ENCODE assay signal across 26 cellular contexts in the genomic region with DNA sequence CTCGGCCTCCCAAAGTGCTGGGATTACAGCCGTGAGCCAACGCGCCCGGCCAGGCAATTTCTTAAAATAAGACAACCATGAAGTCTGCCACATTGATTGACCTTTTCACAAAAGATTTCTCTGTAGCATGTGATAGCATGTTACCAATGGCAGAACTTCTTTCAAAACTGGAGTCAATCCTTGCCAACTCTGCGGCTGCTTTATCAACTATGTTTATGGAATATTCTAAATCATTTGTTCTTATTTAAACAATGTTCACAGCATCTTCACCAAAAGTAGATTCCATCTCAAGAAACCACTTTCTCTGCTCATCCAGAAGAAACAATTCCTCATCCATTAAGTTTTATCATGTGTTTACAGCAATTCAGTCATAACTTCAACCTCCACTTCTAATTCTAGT. TPM values are rescaled to one million over a fixed set of nuclear protein-coding genes. Genes with fewer than 3 reads are reported as not detected.
DNase-seq lines count a peak whose midpoint lies in the region; ATAC-seq, FAIRE-seq and TF ChIP-seq lines count a peak whose summit lies in the region.
"Had no signal": no experiment of that assay in that cellular context is flagged by ENCODE, and none has a peak within 500 bp of the region (broad histone marks: within the 10 kb centered on the region; RNA-seq: fewer than 3 reads in every experiment).

No MANE protein-coding gene starts in this region.

- no peak overlapping the region for H3K4me3 ChIP-seq in astrocyte (ENCODE audit: insufficient read depth, low read depth, low read length)
- H3K4me3 ChIP-seq in smooth muscle cell: no peak overlapping the region
- no peak overlapping the region for H3K4me3 ChIP-seq in sigmoid colon
- H3K4me3 ChIP-seq: BLaER1 treated with 17β-estradiol and CSF1 and Interleukin-3, amounts not matched to agents 10 nM and 100 nM; GM23338; Peyer's patch had no signal

- H3K27me3 Mint-ChIP-seq in activated T-cell treated with anti-CD3 and anti-CD28 coated beads, Interleukin-2, amount 50 U/mL, for 72 hours (ENCODE audit: low read depth): no peaks in the 10 kb centered on the region
- no peaks in the 10 kb centered on the region for H3K27me3 Mint-ChIP-seq in HFFc6 (ENCODE audit: insufficient read depth)
- no peaks in the 10 kb centered on the region for H3K27me3 Mint-ChIP-seq in astrocyte (ENCODE audit: low read depth, unreplicated experiment)
- H3K27me3 Mint-ChIP-seq: CD4-positive, alpha-beta T cell; IgD-negative memory B cell had no signal

- no peak for FAIRE-seq in astrocyte (lab: Jason Lieb, UNC)
- FAIRE-seq: A204.1, D721Med, G401.6 had no signal

- H3K27ac Mint-ChIP-seq in activated T-cell treated with anti-CD3 and anti-CD28 coated beads, Interleukin-2, amount 50 U/mL, for 72 hours: peak overlapping the region; percentile 9
- H3K27ac Mint-ChIP-seq in HFFc6: peak overlapping the region; percentile 44
- no peak overlapping the region for H3K27ac Mint-ChIP-seq in astrocyte (ENCODE audit: unreplicated experiment)
- H3K27ac Mint-ChIP-seq: CD4-positive, alpha-beta T cell; GM23338; H9 had no signal

- peaks cover 9 to 23% of the 10 kb centered on the region in 2 donors for H3K36me3 Mint-ChIP-seq in activated T-cell treated with anti-CD3 and anti-CD28 coated beads, Interleukin-2, amount 50 U/mL, for 72 hours (ENCODE audit: insufficient read depth in 2 of 2)
- H3K36me3 Mint-ChIP-seq in HFFc6 (ENCODE audit: low read depth) (peaks cover 32% of the 10 kb centered on the region), astrocyte (ENCODE audit: low read depth, unreplicated experiment) (peaks cover 17% of the 10 kb centered on the region)

- H3K79me2 ChIP-seq in astrocyte (ENCODE audit: insufficient read depth, low read length) (peaks cover 77% of the 10 kb centered on the region), smooth muscle cell (ENCODE audit: low read depth) (peaks cover 34% of the 10 kb centered on the region)

- DNase-seq in activated T-cell treated with anti-CD3 and anti-CD28 coated beads, Interleukin-2, amount 50 U/mL, for 72 hours: no peak
- no peak for DNase-seq in activated T-cell treated with anti-CD3 and anti-CD28 coated beads, Interleukin-2, amount 50 U/mL, for 1 hour
- DNase-seq in HFFc6 (no peak), astrocyte (ENCODE audit: low read depth) (no peak), smooth muscle cell (lab: John Stamatoyannopoulos, UW; ENCODE audit: unreplicated experiment) (no peak), HuH-7 (ENCODE audit: low spot score) (no peak), sigmoid colon (no peak)
- DNase-seq: AML-193; CD4-positive, alpha-beta T cell; DMS53; H9; NCI-H1048; NCI-H1417; NCI-H1694; NCI-H2029 treated with DMSO at 0.1 percent for 48 hours; NCI-H446 treated with DMSO at 0.1 percent for 48 hours; NCI-H526 treated with DMSO at 0.1 percent for 48 hours; Peyer's patch; SHP77 treated with DMSO at 0.1 percent for 48 hours had no signal

- H3K9me3 Mint-ChIP-seq in activated T-cell treated with anti-CD3 and anti-CD28 coated beads, Interleukin-2, amount 50 U/mL, for 72 hours: no peaks in the 10 kb centered on the region
- H3K9me3 Mint-ChIP-seq in HFFc6 (no peaks in the 10 kb centered on the region), astrocyte (ENCODE audit: unreplicated experiment) (no peaks in the 10 kb centered on the region)
- H3K9me3 Mint-ChIP-seq: CD4-positive, alpha-beta T cell; GM23338; H9; IgD-negative memory B cell had no signal

- H3K9me3 ChIP-seq in astrocyte (ENCODE audit: insufficient read depth, low read depth, low read length) (no peaks in the 10 kb centered on the region), smooth muscle cell (replicated peaks; ENCODE audit: low read depth) (no peaks in the 10 kb centered on the region), sigmoid colon (no peaks in the 10 kb centered on the region)
- H3K9me3 ChIP-seq: BLaER1 treated with 17β-estradiol and CSF1 and Interleukin-3, amounts not matched to agents 10 nM and 100 nM; Peyer's patch had no signal

- H3K4me2 ChIP-seq in astrocyte (ENCODE audit: low read length) (peak overlapping the region; percentile 37), smooth muscle cell (peak overlapping the region; percentile 15)
- H3K4me2 ChIP-seq: BLaER1 treated with 17β-estradiol and CSF1 and Interleukin-3, amounts not matched to agents 10 nM and 100 nM; GM23338; KMS-11 had no signal

- WGBS in smooth muscle cell (ENCODE audit: low lambda C conversion rate): 97% methylated on average over 6 of the region's 6 CpGs
- 96 to 98% methylated on average over 6 of the region's 6 CpGs for WGBS in sigmoid colon, 2 donors

- TF ChIP-seq POLR2A in sigmoid colon (IDR thresholded peaks at IDR 0.05): no peak

- TF ChIP-seq EP300 in sigmoid colon (IDR thresholded peaks at IDR 0.05): no peak

- no peak overlapping the region for H3K4me3 Mint-ChIP-seq in activated T-cell treated with anti-CD3 and anti-CD28 coated beads, Interleukin-2, amount 50 U/mL, for 72 hours
- H3K4me3 Mint-ChIP-seq in HFFc6 (peak overlapping the region; percentile 27), astrocyte (ENCODE audit: unreplicated experiment) (no peak overlapping the region)
- H3K4me3 Mint-ChIP-seq: CD4-positive, alpha-beta T cell; GM23338; H9; IgD-negative memory B cell had no signal

- no peak overlapping the region for H3K9ac ChIP-seq in astrocyte (ENCODE audit: low read length)
- no peak overlapping the region for H3K9ac ChIP-seq in smooth muscle cell (ENCODE audit: low read depth)
- H3K9ac ChIP-seq: BLaER1 treated with 17β-estradiol and CSF1 and Interleukin-3, amounts not matched to agents 10 nM and 100 nM; KMS-11 had no signal

- H3K4me1 ChIP-seq in astrocyte (ENCODE audit: insufficient read depth, low read length): peaks cover 20% of the 10 kb centered on the region
- H3K4me1 ChIP-seq in smooth muscle cell (ENCODE audit: low read depth): peaks cover 17% of the 10 kb centered on the region
- peaks cover 0 to 23% (median 15%) of the 10 kb centered on the region in 4 donors for H3K4me1 ChIP-seq in sigmoid colon

- ATAC-seq in activated T-cell treated with anti-CD3 and anti-CD28 coated beads, Interleukin-2, amount 50 U/mL, for 72 hours (replicated peaks in 1 of 2): no peak
- ATAC-seq: GM23338 had no signal

- peaks cover 67% of the 10 kb centered on the region for H3K4me1 Mint-ChIP-seq in activated T-cell treated with anti-CD3 and anti-CD28 coated beads, Interleukin-2, amount 50 U/mL, for 72 hours (ENCODE audit: low read depth)
- H3K4me1 Mint-ChIP-seq in HFFc6 (ENCODE audit: low read depth): peaks cover 62% of the 10 kb centered on the region
- H3K4me1 Mint-ChIP-seq in astrocyte (ENCODE audit: low read depth, unreplicated experiment): peaks cover 38% of the 10 kb centered on the region
- H3K4me1 Mint-ChIP-seq: GM23338, H9 had no signal

- no peaks in the 10 kb centered on the region for H3K27me3 ChIP-seq in astrocyte (ENCODE audit: insufficient read depth, low read length)
- H3K27me3 ChIP-seq in smooth muscle cell (ENCODE audit: low read depth): no peaks in the 10 kb centered on the region
- no peaks in the 10 kb centered on the region for H3K27me3 ChIP-seq in sigmoid colon
- H3K27me3 ChIP-seq: BLaER1 treated with 17β-estradiol and CSF1 and Interleukin-3, amounts not matched to agents 10 nM and 100 nM; Peyer's patch had no signal

- peaks cover 18% of the 10 kb centered on the region for H3F3A ChIP-seq in smooth muscle cell (ENCODE audit: low read depth)

- TF ChIP-seq CTCF in HFFc6 (IDR thresholded peaks at IDR 0.05) (no peak), astrocyte (IDR thresholded peaks at IDR 0.05; ENCODE audit: insufficient read depth, low read depth, low read length) (no peak), smooth muscle cell (IDR thresholded peaks at IDR 0.05; ENCODE audit: borderline replicate concordance, insufficient read depth, poor library complexity, severe bottlenecking) (no peak), sigmoid colon (IDR thresholded peaks at IDR 0.05) (no peak)

- H4K20me1 ChIP-seq in astrocyte (ENCODE audit: insufficient read depth, low read length) (peaks cover 70% of the 10 kb centered on the region), smooth muscle cell (ENCODE audit: low read depth) (peaks cover 100% of the 10 kb centered on the region)

- intact Hi-C loops in sigmoid colon (cut with DNase I): no loop called here

- H2AFZ ChIP-seq in astrocyte (ENCODE audit: low read depth, low read length) (no peak overlapping the region), smooth muscle cell (ENCODE audit: low read depth) (no peak overlapping the region)
- H2AFZ ChIP-seq: GM23338 had no signal

- peaks cover 10% of the 10 kb centered on the region for H3K36me3 ChIP-seq in astrocyte (ENCODE audit: insufficient read depth, low read length)
- H3K36me3 ChIP-seq in smooth muscle cell (ENCODE audit: low read depth): no peaks in the 10 kb centered on the region
- peaks cover 0 to 22% (median 7%) of the 10 kb centered on the region in 4 donors for H3K36me3 ChIP-seq in sigmoid colon

- H3K27ac ChIP-seq in astrocyte (ENCODE audit: low read depth, low read length): no peak overlapping the region
- no peak overlapping the region for H3K27ac ChIP-seq in smooth muscle cell (ENCODE audit: low read depth)
- no peak overlapping the region for H3K27ac ChIP-seq in sigmoid colon
- H3K27ac ChIP-seq: BLaER1 treated with 17β-estradiol and CSF1 and Interleukin-3, amounts not matched to agents 10 nM and 100 nM; KMS-11; Peyer's patch had no signal

RNA-seq across cellular contexts. Expression of a gene that starts 9.4 kb away (rescaled TPM):
- total RNA-seq in activated T-cell treated with anti-CD3 and anti-CD28 coated beads, Interleukin-2, amount 50 U/mL, for 72 hours: 10 to 100 TPM; 33.1 to 37.5 TPM
- 10 to 100 TPM; 24.6 to 30.1 (median 26.8) TPM for total RNA-seq in HFFc6 (2021; fragmentation: NEBNext Ultra II Directional; extraction: Animal tissue kit (Norgen Biotek cat#: 25700))
- total RNA-seq in astrocyte (25.7 and 28.2 TPM in 2 replicates), smooth muscle cell (20.5 and 24.0 TPM in 2 replicates), sigmoid colon (10 to 100 TPM; 35.3 to 44.7 (median 41.9) TPM)
- polyA plus RNA-seq in smooth muscle cell (8.7 and 9.5 TPM in 2 replicates), sigmoid colon (1 to 10 TPM; 2.4 to 9.4 (median 3.7) TPM)

RNA-seq across cellular contexts. Expression of a gene that starts 37.0 kb away (rescaled TPM):
- total RNA-seq in activated T-cell treated with anti-CD3 and anti-CD28 coated beads, Interleukin-2, amount 50 U/mL, for 72 hours: 10 to 100 TPM; 17.1 to 19.2 TPM
- 10 to 100 TPM in 4 of 6 experiments, 1 to 10 TPM in 2; 8.2 to 12.1 (median 11.2) TPM for total RNA-seq in HFFc6 (2021; fragmentation: NEBNext Ultra II Directional; extraction: Animal tissue kit (Norgen Biotek cat#: 25700))
- total RNA-seq in astrocyte (14.0 and 15.2 TPM in 2 replicates), smooth muscle cell (9.0 and 12.0 TPM in 2 replicates), sigmoid colon (10 to 100 TPM; 26.6 to 35.2 (median 33.2) TPM)
- polyA plus RNA-seq in smooth muscle cell (3.1 and 8.8 TPM in 2 replicates), sigmoid colon (10 to 100 TPM; 10.2 to 27.4 (median 10.8) TPM)
